Comparison of ENCODE assay signal across 13 cellular contexts in genomic region chr10:24467094-24467493, GRCh38.
DNase-seq lines count a peak whose midpoint lies in the region; FAIRE-seq and TF ChIP-seq lines count a peak whose summit lies in the region.
"Had no signal": no experiment of that assay in that cellular context is flagged by ENCODE, and none has a peak within 500 bp of the region (broad histone marks: within the 10 kb centered on the region; RNA-seq: fewer than 3 reads in every experiment).

No MANE protein-coding gene starts in this region.

- H3K4me3 Mint-ChIP-seq in HFFc6: peak overlapping the region; percentile 52
- H3K4me3 Mint-ChIP-seq in activated T-helper 1 cell treated with anti-CD3 and anti-CD28 coated beads, Interleukin-12 subunit alpha, Interleukin-12 subunit beta, Interleukin-2, Interleukin-4 antibody, amounts not matched to agents 30 ng/mL and 10 ng/mL and 1 ng/mL, durations not matched to agents 14 hours and 24 hours and 36 hours: peak overlapping the region; percentile 81
- H3K4me3 Mint-ChIP-seq: stimulated activated effector memory CD8-positive, alpha-beta T cell treated with anti-CD3 and anti-CD28 coated beads, Interleukin-12 subunit alpha, Interleukin-12 subunit beta, amount 100 ng/mL, for 72 hours had no signal

- H3K27me3 ChIP-seq in skeletal muscle tissue (ENCODE audit: control insufficient read depth in 3 of 3, insufficient read depth in 3 of 3, low read length in 3 of 3) (no peaks in the 10 kb centered on the region), ovary (no peaks in the 10 kb centered on the region)

- H3K36me3 Mint-ChIP-seq in HFFc6 (ENCODE audit: low read depth): no peaks in the 10 kb centered on the region
- H3K36me3 Mint-ChIP-seq in activated T-helper 1 cell treated with anti-CD3 and anti-CD28 coated beads, Interleukin-12 subunit alpha, Interleukin-12 subunit beta, Interleukin-2, Interleukin-4 antibody, amounts not matched to agents 30 ng/mL and 10 ng/mL and 1 ng/mL, durations not matched to agents 14 hours and 24 hours and 36 hours (ENCODE audit: low read depth): peaks cover 11% of the 10 kb centered on the region
- H3K36me3 Mint-ChIP-seq: stimulated activated effector memory CD8-positive, alpha-beta T cell treated with anti-CD3 and anti-CD28 coated beads, Interleukin-12 subunit alpha, Interleukin-12 subunit beta, amount 100 ng/mL, for 72 hours had no signal

- no peak overlapping the region for H3K27ac Mint-ChIP-seq in HFFc6
- H3K27ac Mint-ChIP-seq in activated T-helper 1 cell treated with anti-CD3 and anti-CD28 coated beads, Interleukin-12 subunit alpha, Interleukin-12 subunit beta, Interleukin-2, Interleukin-4 antibody, amounts not matched to agents 30 ng/mL and 10 ng/mL and 1 ng/mL, durations not matched to agents 14 hours and 24 hours and 36 hours: peak overlapping the region; percentile 40
- H3K27ac Mint-ChIP-seq: stimulated activated effector memory CD8-positive, alpha-beta T cell treated with anti-CD3 and anti-CD28 coated beads, Interleukin-12 subunit alpha, Interleukin-12 subunit beta, amount 100 ng/mL, for 72 hours had no signal

- no peaks in the 10 kb centered on the region for H3K9me3 Mint-ChIP-seq in HFFc6
- H3K9me3 Mint-ChIP-seq in activated T-helper 1 cell treated with anti-CD3 and anti-CD28 coated beads, Interleukin-12 subunit alpha, Interleukin-12 subunit beta, Interleukin-2, Interleukin-4 antibody, amounts not matched to agents 30 ng/mL and 10 ng/mL and 1 ng/mL, durations not matched to agents 14 hours and 24 hours and 36 hours: peaks cover 4% of the 10 kb centered on the region
- H3K9me3 Mint-ChIP-seq: stimulated activated effector memory CD8-positive, alpha-beta T cell treated with anti-CD3 and anti-CD28 coated beads, Interleukin-12 subunit alpha, Interleukin-12 subunit beta, amount 100 ng/mL, for 72 hours had no signal

- H3K9me3 ChIP-seq in kidney (ENCODE audit: control insufficient read depth in 1 of 2, low read length in 2 of 2): no peaks in the 10 kb centered on the region
- H3K9me3 ChIP-seq in skeletal muscle tissue (ENCODE audit: control insufficient read depth in 3 of 3, low read length in 3 of 3): no peaks in the 10 kb centered on the region
- no peaks in the 10 kb centered on the region for H3K9me3 ChIP-seq in ovary

- H3K27me3 Mint-ChIP-seq in HFFc6 (ENCODE audit: insufficient read depth): peaks cover 7% of the 10 kb centered on the region
- peaks cover 6% of the 10 kb centered on the region for H3K27me3 Mint-ChIP-seq in activated T-helper 1 cell treated with anti-CD3 and anti-CD28 coated beads, Interleukin-12 subunit alpha, Interleukin-12 subunit beta, Interleukin-2, Interleukin-4 antibody, amounts not matched to agents 30 ng/mL and 10 ng/mL and 1 ng/mL, durations not matched to agents 14 hours and 24 hours and 36 hours (ENCODE audit: insufficient read depth)

- TF ChIP-seq CTCF in HFFc6 (IDR thresholded peaks at IDR 0.05) (no peak), kidney (IDR thresholded peaks at IDR 0.05; ENCODE audit: borderline replicate concordance, extremely low read depth, insufficient read depth) (no peak), ovary (IDR thresholded peaks at IDR 0.05) (no peak)

- FAIRE-seq in kidney (lab: Jason Lieb, UNC) (no peak), GM12891 (lab: Jason Lieb, UNC) (no peak)
- FAIRE-seq: GM18507 had no signal

- TF ChIP-seq EP300 in ovary (IDR thresholded peaks at IDR 0.05): no peak

- H3K9ac ChIP-seq in kidney (ENCODE audit: low read length in 2 of 2) (peak overlapping the region; percentile 59 to 63), skeletal muscle tissue (ENCODE audit: low read depth in 1 of 3, low read length in 3 of 3) (peak overlapping the region in 1 of 3 donors; percentile 0)

- peak overlapping the region; percentile 73 to 83 for H3K4me3 ChIP-seq in kidney (ENCODE audit: low read length in 2 of 2)
- peak overlapping the region in 1 of 3 donors; percentile 41 for H3K4me3 ChIP-seq in skeletal muscle tissue (ENCODE audit: low read length in 3 of 3)
- no peak overlapping the region for H3K4me3 ChIP-seq in ovary
- H3K4me3 ChIP-seq: lung, SK-N-MC had no signal

- intact Hi-C loops in activated T-helper 1 cell treated with anti-CD3 and anti-CD28 coated beads, Interleukin-12 subunit alpha, Interleukin-12 subunit beta, Interleukin-2, Interleukin-4 antibody, amounts not matched to agents 30 ng/mL and 10 ng/mL and 1 ng/mL, durations not matched to agents 14 hours and 24 hours and 36 hours (cut with micrococcal nuclease): loop anchor here (2.0 to 10.0 kb wide), 5 partner anchors 136 to 1105 kb away; partner anchors contain the start of gene ARHGAP21
- intact Hi-C loops in kidney (cut with DNase I) (no loop called here), ovary (cut with DNase I) (no loop called here)

- WGBS in ovary, 3 donors: 68 to 78% (median 75%) methylated on average over 3 of the region's 3 CpGs

- H3K36me3 ChIP-seq in kidney (ENCODE audit: control insufficient read depth in 1 of 2, insufficient read depth in 2 of 2, low read length in 2 of 2) (no peaks in the 10 kb centered on the region), skeletal muscle tissue (ENCODE audit: control insufficient read depth in 3 of 3, insufficient read depth in 3 of 3, low read length in 3 of 3) (peaks cover 0 to 1% (median 0%) of the 10 kb centered on the region in 3 donors), ovary (no peaks in the 10 kb centered on the region)

- peaks cover 66% of the 10 kb centered on the region for H3K4me1 Mint-ChIP-seq in HFFc6 (ENCODE audit: low read depth)
- H3K4me1 Mint-ChIP-seq in activated T-helper 1 cell treated with anti-CD3 and anti-CD28 coated beads, Interleukin-12 subunit alpha, Interleukin-12 subunit beta, Interleukin-2, Interleukin-4 antibody, amounts not matched to agents 30 ng/mL and 10 ng/mL and 1 ng/mL, durations not matched to agents 14 hours and 24 hours and 36 hours (ENCODE audit: low read depth): peaks cover 61% of the 10 kb centered on the region

- TF ChIP-seq POLR2A in GM12891 (IDR thresholded peaks at IDR 0.05; ENCODE audit: low read depth, low read length): no peak
- TF ChIP-seq POLR2A in ovary (IDR thresholded peaks at IDR 0.05): no peak

- DNase-seq in HFFc6 (no peak), kidney (no peak), GM12891 (ENCODE audit: insufficient read length, low spot score) (no peak), ovary (no peak), cerebellum (ENCODE audit: low spot score) (no peak), NCI-H345 treated with DMSO at 0.1 percent for 48 hours (lab: John Stamatoyannopoulos, UW; ENCODE audit: unreplicated experiment) (no peak)
- no peak for DNase-seq in activated T-helper 1 cell treated with anti-CD3 and anti-CD28 coated beads, Interleukin-12 subunit alpha, Interleukin-12 subunit beta, Interleukin-2, Interleukin-4 antibody, amounts not matched to agents 30 ng/mL and 10 ng/mL and 1 ng/mL, durations not matched to agents 14 hours and 24 hours and 36 hours (ENCODE audit: low spot score)
- DNase-seq: NCI-H226 had no signal

- H3K27ac ChIP-seq in kidney (ENCODE audit: low read depth in 2 of 2, low read length in 2 of 2) (peak overlapping the region; percentile 60 to 95), skeletal muscle tissue (ENCODE audit: low read depth, low read length) (peak overlapping the region; percentile 54), ovary (no peak overlapping the region)
- H3K27ac ChIP-seq: SK-N-MC had no signal

- H3K4me1 ChIP-seq in kidney (ENCODE audit: control insufficient read depth in 1 of 2, insufficient read depth in 1 of 2, low read depth in 1 of 2, low read length in 2 of 2) (peaks cover 31 to 33% of the 10 kb centered on the region in 2 donors), skeletal muscle tissue (ENCODE audit: control insufficient read depth in 3 of 3, insufficient read depth in 3 of 3, low read length in 3 of 3) (peaks cover 51 to 58% (median 54%) of the 10 kb centered on the region in 3 donors), ovary (ENCODE audit: insufficient read depth) (peaks cover 3% of the 10 kb centered on the region)

TF ChIP-seq in GM12891, 5 proteins besides CTCF, POLR2A, EP300 and RAD21:
- TF ChIP-seq PAX5 (IDR thresholded peaks at IDR 0.05; ENCODE audit: insufficient read depth, low read length, severe bottlenecking) (no peak), POLR2AphosphoS5 (IDR thresholded peaks at IDR 0.05; ENCODE audit: low read depth, low read length) (no peak), POU2F2 (IDR thresholded peaks at IDR 0.05; ENCODE audit: low read depth, low read length) (no peak), SPI1 (IDR thresholded peaks at IDR 0.05; ENCODE audit: low read depth, low read length) (no peak), TAF1 (IDR thresholded peaks at IDR 0.05; ENCODE audit: low read depth, low read length) (no peak)

Comparison
In these comparisons a context has a peak if more than half of its experiments do, and no peak if none do; other contexts are left out.
1. H3K27ac ChIP-seq: peak in kidney (2 of 2) and skeletal muscle tissue (single experiment); none in ovary (0 of 2).